ENCODE assay signal across 8 cellular contexts in genomic region chr15:41493205-41493901, GRCh38. TPM values are rescaled to one million over a fixed set of nuclear protein-coding genes. Genes with fewer than 3 reads are reported as not detected.
DNase-seq lines count a peak whose midpoint lies in the region; TF ChIP-seq lines count a peak whose summit lies in the region.

ITPKA (plus strand) TSS chr15:41493874; CDS start chr15:41493928, 54 bp downstream.

- H3K4me1 ChIP-seq in sigmoid colon, result peaks cover 4 to 34% (median 30%) of the 10 kb centered on the region in 4 donors

- DNase-seq in GM06990 (ENCODE audit: extremely low read depth, insufficient read length) (peak; percentile 82), GOT3 (lab: John Stamatoyannopoulos, UW) (peak; percentile 46), LNCaP clone FGC (ENCODE audit: low read depth) (no peak), T-helper 1 cell (peak; percentile 60 to 74 (median 71)), amniotic stem cell (lab: John Stamatoyannopoulos, UW) (peak; percentile 47), hepatic stellate cell (ENCODE audit: low spot score) (peak; percentile 74), sigmoid colon (peak; percentile 86), cerebellar nuclear complex (lab: John Stamatoyannopoulos, UW) (no peak)

- intact Hi-C loops in sigmoid colon (cut with DNase I), result no loop called here

- H3K36me3 ChIP-seq in GM06990 (ENCODE audit: control insufficient read depth, insufficient read depth, low read length) (no peaks in the 10 kb centered on the region), sigmoid colon (no peaks in the 10 kb centered on the region)

- H3K27me3 ChIP-seq in GM06990 (replicated peaks; ENCODE audit: control insufficient read depth, insufficient read depth, low read length) (no peaks in the 10 kb centered on the region; the same call in 1 of the 2 replicates), sigmoid colon (peaks cover 19 to 92% (median 38%) of the 10 kb centered on the region in 3 donors)

- peak in 1 of 2 donors; percentile 19 for TF ChIP-seq POLR2A in sigmoid colon (IDR thresholded peaks at IDR 0.05)

- peak within 1 kb of the TSS; percentile 61 to 70 (median 64) for H3K27ac ChIP-seq in sigmoid colon

- WGBS in sigmoid colon, 2 donors, result 0 to 1% methylated on average over 60 of the region's 60 CpGs

- H3K4me3 ChIP-seq in GM06990 (replicated peaks; ENCODE audit: low read depth, low read length), result peak within 1 kb of the TSS; percentile 61
- H3K4me3 ChIP-seq in LNCaP clone FGC (ENCODE audit: low read depth, low read length), result peak within 1 kb of the TSS; percentile 51
- peak within 1 kb of the TSS; percentile 33 to 69 (median 59) for H3K4me3 ChIP-seq in sigmoid colon

- no peak for TF ChIP-seq CTCF in GM06990 (IDR thresholded peaks at IDR 0.05; ENCODE audit: insufficient read depth, low read length, poor library complexity, severe bottlenecking)
- no peak for TF ChIP-seq CTCF in LNCaP clone FGC (IDR thresholded peaks at IDR 0.05; ENCODE audit: control insufficient read depth, extremely low read depth, insufficient read depth)
- TF ChIP-seq CTCF in sigmoid colon (IDR thresholded peaks at IDR 0.05), result no peak

- no peak for TF ChIP-seq EP300 in sigmoid colon (IDR thresholded peaks at IDR 0.05)

- H3K9me3 ChIP-seq in sigmoid colon, result no peaks in the 10 kb centered on the region

RNA-seq across cellular contexts. Expression of gene ITPKA, which starts in this region (rescaled TPM):
- 1 to 10 TPM in 2 of 4 donors, under 1 TPM in 1, not detected in 1; 0.49 to 1.4 (median 1.4) TPM for total RNA-seq in sigmoid colon
- 10 to 100 TPM; 11.3 to 52.9 (median 28.4) TPM for polyA plus RNA-seq in sigmoid colon

Comparison
In these comparisons a context has a peak if more than half of its experiments do, and no peak if none do; other contexts are left out.
1. DNase-seq: peak in GM06990 (single experiment), GOT3 (single experiment), T-helper 1 cell (5 of 5), amniotic stem cell (single experiment), hepatic stellate cell (single experiment) and sigmoid colon (single experiment); none in LNCaP clone FGC (single experiment) and cerebellar nuclear complex (0 of 2).
2. Peak in every context shown above with its lines, with median percentiles within 50 percentile points of each other: H3K4me3 ChIP-seq.